Comparison of ENCODE assay signal across 8 cellular contexts in the genomic region with DNA sequence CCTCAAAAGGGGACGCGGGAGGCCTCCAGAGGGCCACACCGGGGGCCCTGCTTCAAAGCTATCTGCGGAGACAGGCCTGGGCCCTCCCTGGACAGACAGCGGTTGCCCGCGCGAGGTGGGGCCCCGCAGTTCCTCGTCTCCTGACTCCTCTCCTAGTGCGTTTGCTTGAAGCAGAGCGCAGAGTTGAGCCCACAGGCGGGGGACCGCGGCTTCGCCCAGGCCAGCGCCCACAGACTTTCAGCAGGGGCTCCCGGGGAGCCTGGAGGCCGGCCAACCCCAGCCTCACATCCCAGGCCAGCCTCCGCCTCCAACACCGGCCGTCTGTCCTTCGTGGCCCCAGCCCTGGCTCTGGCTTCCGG. TPM values are rescaled to one million over a fixed set of nuclear protein-coding genes. Genes with fewer than 3 reads are reported as not detected.
A peak's percentile ranks its signal among the peaks of the same experiment; 100 is the strongest.
DNase-seq lines count a peak whose midpoint lies in the region; ATAC-seq, FAIRE-seq and TF ChIP-seq lines count a peak whose summit lies in the region.

No MANE protein-coding gene starts in this region.

- ATAC-seq in A549 (peak; percentile 11 to 33; a peak in 4 of 6 replicates), memory B cell (ENCODE audit: low read depth) (peak; percentile 33)

- peaks cover 15% of the 10 kb centered on the region for H3K27me3 Mint-ChIP-seq in memory B cell

- H3K4me2 ChIP-seq in A549: peak overlapping the region; percentile 93

- peak overlapping the region; percentile 81 for H3K4me3 Mint-ChIP-seq in memory B cell

- no peaks in the 10 kb centered on the region for H3K36me3 ChIP-seq in HAP-1 (replicated peaks)
- H3K36me3 ChIP-seq in ascending aorta: no peaks in the 10 kb centered on the region

- TF ChIP-seq CTCF in A549 (IDR thresholded peaks at IDR 0.05) (peak; percentile 20; the same call in 2 of the 3 replicates), ascending aorta (IDR thresholded peaks at IDR 0.05) (peak in 1 of 3 experiments; percentile 4)

- peak overlapping the region; percentile 63 to 84; a peak in 5 of 6 replicates for H3K27ac ChIP-seq in A549
- peak overlapping the region; percentile 87 to 93 for H3K27ac ChIP-seq in ascending aorta

- H3K4me1 ChIP-seq in A549 (peaks cover 4% of the 10 kb centered on the region; the same call in 2 of the 3 replicates), HAP-1 (peaks cover 10% of the 10 kb centered on the region), ascending aorta (peaks cover 6 to 7% of the 10 kb centered on the region in 2 donors)

- H3K9me3 ChIP-seq in A549 (0 out of 3 replicates have a peak, but pooled peaks cover 3% of the 10 kb centered on the region), HAP-1 (peaks cover 6% of the 10 kb centered on the region), ascending aorta (no peaks in the 10 kb centered on the region)

- TF ChIP-seq POLR2A in A549 (IDR thresholded peaks at IDR 0.05; ENCODE audit: low read length): no peak

- peaks cover 2% of the 10 kb centered on the region for H3K36me3 Mint-ChIP-seq in memory B cell

- no peak for TF ChIP-seq RAD21 in A549 (conservative IDR thresholded peaks at IDR 0.05 in 1 of 2, IDR thresholded peaks at IDR 0.05 in 1 of 2)

- POLR2A ChIA-PET in A549 (lab: Yijun Ruan, JAX): interaction anchor here (0.7 to 2.2 kb wide), 5 partner anchors 14 to 67 kb away, joined by 3 to 10 read pairs (median 3); partner anchors contain the start of gene MORF4L1

- H3K27me3 ChIP-seq in HAP-1 (ENCODE audit: low read depth): peaks cover 6% of the 10 kb centered on the region; the same call in 1 of the 2 replicates
- no peaks in the 10 kb centered on the region for H3K27me3 ChIP-seq in ascending aorta

- DNase-seq in A549 (ENCODE audit: low read depth in 1 of 2, low spot score in 1 of 2) (no peak), HAP-1 (ENCODE audit: low spot score in 2 of 2) (no peak), ascending aorta (ENCODE audit: low spot score in 2 of 2) (peak in 1 of 2 donors; percentile 69), memory B cell (ENCODE audit: low spot score in 2 of 2) (no peak), germinal center (ENCODE audit: low spot score) (no peak), NCI-H748 (lab: John Stamatoyannopoulos, UW; ENCODE audit: unreplicated experiment) (no peak), NCI-H2107 (lab: John Stamatoyannopoulos, UW) (no peak), NCI-H526 (lab: John Stamatoyannopoulos, UW) (no peak)

- H3K4me3 ChIP-seq in A549 (peak overlapping the region; percentile 74), HAP-1 (peak overlapping the region; percentile 64), ascending aorta (peak overlapping the region; percentile 80 to 81)

- no peak for FAIRE-seq in A549 (lab: Jason Lieb, UNC)

- peak overlapping the region; percentile 9 for H3K27ac Mint-ChIP-seq in memory B cell

- no peak for TF ChIP-seq EP300 in A549 (IDR thresholded peaks at IDR 0.05)

- H3K4me1 Mint-ChIP-seq in memory B cell: peaks cover 13% of the 10 kb centered on the region

- in situ Hi-C loops in HAP-1 (cut with MboI; ENCODE audit: low sequenced_read_pairs): no loop called here

- peaks cover 3% of the 10 kb centered on the region for H3K9me3 Mint-ChIP-seq in memory B cell

- WGBS in A549 (ENCODE audit: missing lambda C conversion rate): 97% methylated on average over 21 of the region's 24 CpGs

- intact Hi-C loops in ascending aorta (cut with DNase I): loop anchor here (1.0 to 5.0 kb wide), 4 partner anchors 43 to 61 kb away; no protein-coding TSS in a partner anchor

- CTCF ChIA-PET in A549 (lab: Yijun Ruan, JAX): interaction anchor here (0.6 to 8.8 kb wide), 35 partner anchors 8 to 478 kb away, joined by 3 to 85 read pairs (median 4); no protein-coding TSS in a partner anchor

TF ChIP-seq in A549, 52 proteins besides CTCF, POLR2A, EP300 and RAD21:
- TF ChIP-seq MYC (IDR thresholded peaks at IDR 0.05; ENCODE audit: borderline replicate concordance, low read length) (0 out of 2 replicates have a peak, but pooled peaks have one; percentile 4), EHF (CRISPR knock-in tag; IDR thresholded peaks at IDR 0.05) (no peak), HOXB5 (CRISPR knock-in tag; IDR thresholded peaks at IDR 0.05) (no peak), SMC3 (IDR thresholded peaks at IDR 0.05) (no peak), ZSCAN20 (CRISPR knock-in tag; IDR thresholded peaks at IDR 0.05) (no peak)
- TF ChIP-seq, protein P1, sequence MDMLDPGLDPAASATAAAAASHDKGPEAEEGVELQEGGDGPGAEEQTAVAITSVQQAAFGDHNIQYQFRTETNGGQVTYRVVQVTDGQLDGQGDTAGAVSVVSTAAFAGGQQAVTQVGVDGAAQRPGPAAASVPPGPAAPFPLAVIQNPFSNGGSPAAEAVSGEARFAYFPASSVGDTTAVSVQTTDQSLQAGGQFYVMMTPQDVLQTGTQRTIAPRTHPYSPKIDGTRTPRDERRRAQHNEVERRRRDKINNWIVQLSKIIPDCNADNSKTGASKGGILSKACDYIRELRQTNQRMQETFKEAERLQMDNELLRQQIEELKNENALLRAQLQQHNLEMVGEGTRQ (IDR thresholded peaks at IDR 0.05): no peak

RNA-seq across cellular contexts. Expression of gene ADAMTS7, which starts 0.5 kb away (rescaled TPM):
- 1.5 and 2.0 TPM in 2 replicates for polyA plus RNA-seq in A549 (2011; rRNA removed)
- 2.2 and 3.3 TPM in 2 replicates for polyA plus RNA-seq in A549 (2012; cell fraction: cytosol; rRNA removed)
- 18.1 and 22.2 TPM in 2 replicates for polyA plus RNA-seq in A549 (2012; cell fraction: nucleus; rRNA removed)
- 2.7 to 3.2 TPM (median 2.9 TPM) in 3 replicates for polyA plus RNA-seq in A549 (2017; fragmentation: RNase III; extraction: RNeasy Plus Mini Kit Qiagen cat#74134 plus additional on column Dnase treatment)
- polyA minus RNA-seq in A549 (2011; rRNA and poly(A)+ RNA removed): 3.2 and 5.5 TPM in 2 replicates
- total RNA-seq in ascending aorta: 33.3 TPM
